Comparison of ENCODE assay signal across 22 cellular contexts in genomic region chr7:124811341-124811740, GRCh38. TPM values are rescaled to one million over a fixed set of nuclear protein-coding genes. Genes with fewer than 3 reads are reported as not detected.
DNase-seq lines count a peak whose midpoint lies in the region; ATAC-seq, FAIRE-seq and TF ChIP-seq lines count a peak whose summit lies in the region.
"Had no signal": no experiment of that assay in that cellular context is flagged by ENCODE, and none has a peak within 500 bp of the region (broad histone marks: within the 10 kb centered on the region; RNA-seq: fewer than 3 reads in every experiment).

No MANE protein-coding gene starts in this region.

- no peak overlapping the region for H3K4ac ChIP-seq in H9 (ENCODE audit: low read depth, low read length)
- H3K4ac ChIP-seq in H1 (replicated peaks; ENCODE audit: insufficient read length, low read depth, low read length): no peak overlapping the region

- H3K9me3 ChIP-seq in H9 (ENCODE audit: control insufficient read depth, low read depth, low read length) (no peaks in the 10 kb centered on the region), H1 (ENCODE audit: insufficient read depth in 2 of 2, low read depth in 1 of 2, low read length in 1 of 2) (no peaks in the 10 kb centered on the region), upper lobe of left lung (no peaks in the 10 kb centered on the region)
- H3K9me3 ChIP-seq: A549; BE2C; BLaER1 treated with 17β-estradiol and CSF1 and Interleukin-3, amounts not matched to agents 10 nM and 100 nM had no signal

- H2BK120ac ChIP-seq in H9 (ENCODE audit: low read depth, low read length, poor library complexity, severe bottlenecking): no peak overlapping the region
- H2BK120ac ChIP-seq in H1 (replicated peaks; ENCODE audit: low read depth, low read length): no peak overlapping the region

- H3K23ac ChIP-seq in H9 (ENCODE audit: insufficient read length, low read depth, low read length) (no peak overlapping the region), H1 (ENCODE audit: insufficient read length) (no peak overlapping the region)

- H3K27me3 ChIP-seq in H9 (ENCODE audit: insufficient read depth, low read length) (no peaks in the 10 kb centered on the region), H1 (replicated peaks in 1 of 4; ENCODE audit: control insufficient read depth in 3 of 4, extremely low read depth in 1 of 4, insufficient read depth in 3 of 4, low read length in 3 of 4) (no peaks in the 10 kb centered on the region), upper lobe of left lung (no peaks in the 10 kb centered on the region)
- H3K27me3 ChIP-seq: BE2C; BLaER1 treated with 17β-estradiol and CSF1 and Interleukin-3, amounts not matched to agents 10 nM and 100 nM had no signal

- H2BK15ac ChIP-seq in H9 (ENCODE audit: low read depth, low read length) (no peak overlapping the region), H1 (ENCODE audit: low read length) (no peak overlapping the region)

- H3K36me3 ChIP-seq in H1 (ENCODE audit: control insufficient read depth in 2 of 4, insufficient read depth in 4 of 4, low read length in 3 of 4): no peaks in the 10 kb centered on the region
- no peaks in the 10 kb centered on the region for H3K36me3 ChIP-seq in upper lobe of left lung
- H3K36me3 ChIP-seq: BE2C; BLaER1 treated with 17β-estradiol and CSF1 and Interleukin-3, amounts not matched to agents 10 nM and 100 nM had no signal

- no peak for FAIRE-seq in H1 (lab: Jason Lieb, UNC)
- FAIRE-seq: A549 had no signal

- H4K91ac ChIP-seq in H9 (ENCODE audit: insufficient read length, low read depth, low read length) (no peak overlapping the region), H1 (replicated peaks; ENCODE audit: insufficient read length, low read length) (no peak overlapping the region)

- peak overlapping the region in 2 of 3 experiments; percentile 25 to 62; a peak in 4 of 7 replicates for H3K27ac Mint-ChIP-seq in H9
- H3K27ac Mint-ChIP-seq in chondrocyte (ENCODE audit: unreplicated experiment): no peak overlapping the region
- H3K27ac Mint-ChIP-seq: CD4-positive, alpha-beta memory T cell had no signal

- H3K23me2 ChIP-seq in H9 (ENCODE audit: insufficient read length, low read depth, low read length, poor library complexity, severe bottlenecking) (no peaks in the 10 kb centered on the region), H1 (ENCODE audit: low read depth, low read length) (no peaks in the 10 kb centered on the region)

- H3K9me3 Mint-ChIP-seq in H9: no peaks in the 10 kb centered on the region; a peak in 1 of 5 replicates
- H3K9me3 Mint-ChIP-seq in chondrocyte (ENCODE audit: low read depth): no peaks in the 10 kb centered on the region
- H3K9me3 Mint-ChIP-seq: CD4-positive, alpha-beta memory T cell had no signal

- H4K20me1 ChIP-seq in H9 (ENCODE audit: control insufficient read depth, insufficient read depth, insufficient read length) (no peaks in the 10 kb centered on the region), H1 (replicated peaks in 1 of 2; ENCODE audit: control insufficient read depth in 1 of 2, insufficient read depth in 2 of 2, low read length in 2 of 2) (no peaks in the 10 kb centered on the region)
- H4K20me1 ChIP-seq: BLaER1 treated with 17β-estradiol and CSF1 and Interleukin-3, amounts not matched to agents 10 nM and 100 nM had no signal

- H3K4me3 Mint-ChIP-seq in H9: no peak overlapping the region
- no peak overlapping the region for H3K4me3 Mint-ChIP-seq in chondrocyte (ENCODE audit: unreplicated experiment)
- H3K4me3 Mint-ChIP-seq: CD4-positive, alpha-beta memory T cell had no signal

- no peaks in the 10 kb centered on the region for H3K36me3 Mint-ChIP-seq in H9 (ENCODE audit: insufficient read depth in 1 of 3, low read depth in 3 of 3)
- H3K36me3 Mint-ChIP-seq in chondrocyte (ENCODE audit: low read depth): no peaks in the 10 kb centered on the region
- H3K36me3 Mint-ChIP-seq: CD4-positive, alpha-beta memory T cell had no signal

- no peak overlapping the region for H2BK5ac ChIP-seq in H9 (ENCODE audit: insufficient read length, low read length)
- H2BK5ac ChIP-seq in H1 (ENCODE audit: low read depth, low read length): no peak overlapping the region

- H3K79me2 ChIP-seq in H9 (ENCODE audit: insufficient read depth, low read length): no peaks in the 10 kb centered on the region
- no peaks in the 10 kb centered on the region for H3K79me2 ChIP-seq in H1 (ENCODE audit: control insufficient read depth in 1 of 2, insufficient read depth in 2 of 2, low read length in 2 of 2)

- POLR2A ChIA-PET in H1 (lab: Charles Lee; ENCODE audit: partially characterized antibody): no interaction called here

- no peak for TF ChIP-seq POLR2A in H1 (IDR thresholded peaks at IDR 0.05; ENCODE audit: control extremely low read depth in 1 of 2, low read depth in 2 of 2, low read length in 2 of 2)
- TF ChIP-seq POLR2A in upper lobe of left lung (IDR thresholded peaks at IDR 0.05): no peak

- H3K18ac ChIP-seq in H9 (ENCODE audit: insufficient read length, low read depth, low read length) (no peak overlapping the region), H1 (ENCODE audit: extremely low read depth, low read length) (no peak overlapping the region; the same call in 1 of the 2 replicates)

- TF ChIP-seq CTCF in H9 (conservative IDR thresholded peaks at IDR 0.05): no peak
- no peak for TF ChIP-seq CTCF in H1 (IDR thresholded peaks at IDR 0.05; ENCODE audit: control extremely low read depth in 1 of 3, insufficient read depth in 1 of 3, low read depth in 1 of 3, low read length in 3 of 3)
- TF ChIP-seq CTCF in upper lobe of left lung (IDR thresholded peaks at IDR 0.05): no peak
- TF ChIP-seq CTCF in chondrocyte (IDR thresholded peaks at IDR 0.05): no peak

- H3K4me3 ChIP-seq in H1 (ENCODE audit: extremely low read depth in 1 of 4, insufficient read depth in 2 of 4, low read depth in 3 of 4, low read length in 4 of 4) (no peak overlapping the region), upper lobe of left lung (no peak overlapping the region)
- H3K4me3 ChIP-seq: A549; BLaER1 treated with 17β-estradiol and CSF1 and Interleukin-3, amounts not matched to agents 10 nM and 100 nM had no signal

- H4K5ac ChIP-seq in H9 (ENCODE audit: insufficient read length, low read depth, low read length) (no peak overlapping the region), H1 (ENCODE audit: insufficient read length, low read depth, low read length) (peak overlapping the region; percentile 66)

- TF ChIP-seq RAD21 in H1 (IDR thresholded peaks at IDR 0.05 in 1 of 2, conservative IDR thresholded peaks at IDR 0.05 in 1 of 2; ENCODE audit: low read depth in 2 of 2, low read length in 2 of 2): no peak

- H2AFZ ChIP-seq in H9 (ENCODE audit: low read length) (no peak overlapping the region), H1 (ENCODE audit: low read length) (no peak overlapping the region)

- ATAC-seq in GM18867 (IDR thresholded peaks at IDR 0.05; ENCODE audit: unreplicated experiment): peak; percentile 55
- ATAC-seq in upper lobe of left lung (ENCODE audit: low FRiP score in 2 of 2): no peak
- ATAC-seq: A549, HCT116 had no signal

- H3K56ac ChIP-seq in H9 (ENCODE audit: insufficient read length, low read depth, low read length) (no peak overlapping the region), H1 (replicated peaks; ENCODE audit: insufficient read length, low read depth, low read length) (no peak overlapping the region)

- no CpG with 5 or more reads among the region's 1 CpG for WGBS in H9 (ENCODE audit: extremely low coverage, insufficient read length, low lambda C conversion rate)
- WGBS in H1 (ENCODE audit: extremely low coverage in 1 of 2, insufficient coverage in 1 of 2, insufficient read length in 1 of 2, insufficient replicate concordance in 2 of 2, low coverage in 1 of 2, low lambda C conversion rate in 2 of 2, missing lambda C conversion rate in 1 of 2), 2 experiments: 95% methylated on average over 1 of the region's 1 CpG; no CpG with 5 or more reads in 1 of the 2 experiments
- WGBS in upper lobe of left lung, 2 donors: 92 to 97% methylated on average over 1 of the region's 1 CpG

- H2BK20ac ChIP-seq in H9 (ENCODE audit: low read depth, low read length, poor library complexity, severe bottlenecking) (no peak overlapping the region), H1 (ENCODE audit: low read length) (no peak overlapping the region; the same call in 1 of the 2 replicates)

- H3K4me1 Mint-ChIP-seq in H9: peaks cover 43 to 56% of the 10 kb centered on the region in 2 experiments
- H3K4me1 Mint-ChIP-seq in chondrocyte (ENCODE audit: low read depth): no peaks in the 10 kb centered on the region
- H3K4me1 Mint-ChIP-seq: CD4-positive, alpha-beta memory T cell had no signal

- no peak overlapping the region for H2BK12ac ChIP-seq in H9 (ENCODE audit: insufficient read length, low read depth, low read length)
- H2BK12ac ChIP-seq in H1 (ENCODE audit: low read depth, low read length): peak overlapping the region; percentile 53; the same call in 1 of the 2 replicates

- no peak overlapping the region for H4K8ac ChIP-seq in H9 (replicated peaks; ENCODE audit: insufficient read length, low read depth, low read length)
- no peak overlapping the region for H4K8ac ChIP-seq in H1 (ENCODE audit: extremely low read depth, insufficient read depth, low read length)

- CTCF ChIA-PET in H1 (lab: Charles Lee; ENCODE audit: partially characterized antibody): no interaction called here

- H3K27me3 Mint-ChIP-seq in H9 (ENCODE audit: low read depth) (no peaks in the 10 kb centered on the region), chondrocyte (ENCODE audit: low read depth) (no peaks in the 10 kb centered on the region)

- H3K27ac ChIP-seq in H9 (ENCODE audit: insufficient read length, low read depth, low read length): no peak overlapping the region
- H3K27ac ChIP-seq in H1 (ENCODE audit: low read depth, low read length): no peak overlapping the region
- no peak overlapping the region for H3K27ac ChIP-seq in upper lobe of left lung
- H3K27ac ChIP-seq: A549; BLaER1 treated with 17β-estradiol and CSF1 and Interleukin-3, amounts not matched to agents 10 nM and 100 nM had no signal

- no peak overlapping the region for H3T11ph ChIP-seq in H9 (ENCODE audit: low read length)

- H3K4me2 ChIP-seq in H9 (ENCODE audit: insufficient read depth, insufficient read length, low read length) (no peak overlapping the region), H1 (ENCODE audit: insufficient read depth in 1 of 2, low read depth in 2 of 2, low read length in 2 of 2) (no peak overlapping the region)
- H3K4me2 ChIP-seq: A549; BLaER1 treated with 17β-estradiol and CSF1 and Interleukin-3, amounts not matched to agents 10 nM and 100 nM had no signal

- H3K14ac ChIP-seq in H9 (ENCODE audit: insufficient read depth, low read length): no peak overlapping the region
- no peak overlapping the region for H3K14ac ChIP-seq in H1 (ENCODE audit: insufficient read length)

- TF ChIP-seq EP300 in H1 (IDR thresholded peaks at IDR 0.05; ENCODE audit: borderline replicate concordance in 1 of 2, low read depth in 2 of 2, low read length in 2 of 2) (no peak), upper lobe of left lung (IDR thresholded peaks at IDR 0.05) (no peak)

- no peak overlapping the region for H2AK5ac ChIP-seq in H9 (ENCODE audit: insufficient read length, low read length)
- H2AK5ac ChIP-seq in H1 (ENCODE audit: low read depth, low read length): no peak overlapping the region

- H3K79me1 ChIP-seq in H9 (ENCODE audit: insufficient read depth, low read depth, low read length, poor library complexity, severe bottlenecking) (no peaks in the 10 kb centered on the region), H1 (ENCODE audit: low read depth, low read length) (no peaks in the 10 kb centered on the region)

- DNase-seq in H9 (no peak), H1 (ENCODE audit: low read depth in 1 of 2, low spot score in 2 of 2) (no peak), upper lobe of left lung (no peak), chondrocyte (ENCODE audit: low spot score) (no peak)
- no peak for DNase-seq in stimulated activated CD4-positive, alpha-beta T cell treated with anti-CD3 and anti-CD28 coated beads, Interleukin-2, amount 100 ng/mL, for 24 hours
- DNase-seq: 8988T; ACHN; AML-193; BE2C; Calu3; CD4-positive, alpha-beta memory T cell; COR-L47; DMS53; DMS79 treated with DMSO at 0.1 percent for 48 hours; GF-D8; GOT3; H7 had no signal

- peaks cover 3% of the 10 kb centered on the region; the same call in 1 of the 2 replicates for H3K4me1 ChIP-seq in H9 (ENCODE audit: insufficient read depth, low read length)
- H3K4me1 ChIP-seq in H1 (replicated peaks in 1 of 4; ENCODE audit: control insufficient read depth in 3 of 4, insufficient read depth in 4 of 4, low read length in 3 of 4): peaks cover 0 to 18% (median 2%) of the 10 kb centered on the region in 4 experiments; a peak in 2 of 7 replicates
- H3K4me1 ChIP-seq in upper lobe of left lung: no peaks in the 10 kb centered on the region
- H3K4me1 ChIP-seq: A549, BE2C had no signal

- H3K9ac ChIP-seq in H9 (ENCODE audit: extremely low read depth, insufficient read length, low read length) (no peak overlapping the region), H1 (replicated peaks in 1 of 4; ENCODE audit: extremely low read depth in 1 of 4, low read depth in 3 of 4, low read length in 3 of 4) (no peak overlapping the region)
- H3K9ac ChIP-seq: BLaER1 treated with 17β-estradiol and CSF1 and Interleukin-3, amounts not matched to agents 10 nM and 100 nM had no signal

RNA-seq across cellular contexts. Expression of gene GPR37, which starts 45.7 kb away (rescaled TPM):
- 1.6 and 1.8 TPM in 2 replicates for total RNA-seq in H9 (2021)
- total RNA-seq in H1 (2021; fragmentation: NEBNext Ultra II Directional; extraction: Animal tissue kit (Norgen Biotek cat#: 25700)): 15.5 and 17.4 TPM in 2 replicates
- polyA plus RNA-seq in H1 (2011; rRNA removed): 1.5 and 3.1 TPM in 2 replicates
- polyA plus RNA-seq in H1 (2011; cell fraction: cytosol; rRNA removed): 2.2 TPM
- 3.0 TPM for polyA plus RNA-seq in H1 (2011; cell fraction: nucleus; rRNA removed)
- polyA plus RNA-seq in H1 (2012, experiment 1 of 2): 5.0 to 7.8 TPM (median 6.1 TPM) in 4 replicates
- polyA plus RNA-seq in H1 (2012, experiment 2 of 2): 5.4 TPM
- 24.4 TPM for polyA plus RNA-seq in H1 (2013, experiment 1 of 2)
- 24.6 TPM for polyA plus RNA-seq in H1 (2013, experiment 2 of 2)
- 3.4 and 4.6 TPM in 2 replicates for polyA minus RNA-seq in H1 (2011; rRNA and poly(A)+ RNA removed)
- 2.7 TPM for polyA minus RNA-seq in H1 (2011; cell fraction: cytosol; rRNA and poly(A)+ RNA removed)
- polyA minus RNA-seq in H1 (2011; cell fraction: nucleus; rRNA and poly(A)+ RNA removed): 5.5 TPM
- 1 to 10 TPM in 3 of 6 donors, under 1 TPM in 3; 0.15 to 2.8 (median 0.98) TPM for total RNA-seq in upper lobe of left lung
- total RNA-seq in chondrocyte: 1.6 to 3.2 TPM (median 2.2 TPM) in 3 replicates
- total RNA-seq: CD4-positive, alpha-beta memory T cell; G401 had no signal
- polyA plus RNA-seq: CD4-positive, alpha-beta memory T cell had no signal
